In the genomic region with DNA sequence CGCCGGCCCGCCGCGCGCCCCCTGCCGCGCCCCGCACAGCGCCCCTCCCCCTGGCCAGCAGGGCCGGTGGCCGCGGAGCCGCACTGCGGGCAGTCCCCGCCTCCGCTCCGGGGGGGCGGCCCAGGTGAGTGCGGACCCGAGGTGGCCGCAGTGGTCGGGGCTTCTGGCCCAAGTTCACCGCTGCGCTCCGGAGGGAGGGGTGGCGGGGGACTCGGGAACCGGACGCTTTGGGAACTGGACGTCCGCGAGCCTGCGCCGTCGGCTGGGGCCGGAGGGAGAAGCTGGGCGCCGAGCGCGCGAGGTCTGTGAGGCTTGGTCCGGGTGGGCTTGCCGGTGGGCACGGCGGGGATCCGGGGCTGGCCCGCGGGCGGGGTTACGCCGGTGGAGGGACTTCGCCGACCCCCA, we compare ENCODE assay signal across 1 cellular context.
TF ChIP-seq lines count a peak whose summit lies in the region.

No MANE protein-coding gene starts in this region.

TF ChIP-seq in HEK293, 187 proteins besides CTCF, POLR2A, EP300 and RAD21 (continued from another document):
- TF ChIP-seq, protein P1, sequence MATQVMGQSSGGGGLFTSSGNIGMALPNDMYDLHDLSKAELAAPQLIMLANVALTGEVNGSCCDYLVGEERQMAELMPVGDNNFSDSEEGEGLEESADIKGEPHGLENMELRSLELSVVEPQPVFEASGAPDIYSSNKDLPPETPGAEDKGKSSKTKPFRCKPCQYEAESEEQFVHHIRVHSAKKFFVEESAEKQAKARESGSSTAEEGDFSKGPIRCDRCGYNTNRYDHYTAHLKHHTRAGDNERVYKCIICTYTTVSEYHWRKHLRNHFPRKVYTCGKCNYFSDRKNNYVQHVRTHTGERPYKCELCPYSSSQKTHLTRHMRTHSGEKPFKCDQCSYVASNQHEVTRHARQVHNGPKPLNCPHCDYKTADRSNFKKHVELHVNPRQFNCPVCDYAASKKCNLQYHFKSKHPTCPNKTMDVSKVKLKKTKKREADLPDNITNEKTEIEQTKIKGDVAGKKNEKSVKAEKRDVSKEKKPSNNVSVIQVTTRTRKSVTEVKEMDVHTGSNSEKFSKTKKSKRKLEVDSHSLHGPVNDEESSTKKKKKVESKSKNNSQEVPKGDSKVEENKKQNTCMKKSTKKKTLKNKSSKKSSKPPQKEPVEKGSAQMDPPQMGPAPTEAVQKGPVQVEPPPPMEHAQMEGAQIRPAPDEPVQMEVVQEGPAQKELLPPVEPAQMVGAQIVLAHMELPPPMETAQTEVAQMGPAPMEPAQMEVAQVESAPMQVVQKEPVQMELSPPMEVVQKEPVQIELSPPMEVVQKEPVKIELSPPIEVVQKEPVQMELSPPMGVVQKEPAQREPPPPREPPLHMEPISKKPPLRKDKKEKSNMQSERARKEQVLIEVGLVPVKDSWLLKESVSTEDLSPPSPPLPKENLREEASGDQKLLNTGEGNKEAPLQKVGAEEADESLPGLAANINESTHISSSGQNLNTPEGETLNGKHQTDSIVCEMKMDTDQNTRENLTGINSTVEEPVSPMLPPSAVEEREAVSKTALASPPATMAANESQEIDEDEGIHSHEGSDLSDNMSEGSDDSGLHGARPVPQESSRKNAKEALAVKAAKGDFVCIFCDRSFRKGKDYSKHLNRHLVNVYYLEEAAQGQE (tag by site-specific recombination; IDR thresholded peaks at IDR 0.05): no peak
- TF ChIP-seq ZFP37 (tag by site-specific recombination; IDR thresholded peaks at IDR 0.05) (peak; percentile 46; the same call in 1 of the 2 replicates), ZNF211 (tag by site-specific recombination; IDR thresholded peaks at IDR 0.05; ENCODE audit: low read depth) (no peak), BCL11A (tag by site-specific recombination; IDR thresholded peaks at IDR 0.05; ENCODE audit: low read depth) (no peak), ZNF510 (tag by site-specific recombination; IDR thresholded peaks at IDR 0.05; ENCODE audit: insufficient replicate concordance) (no peak), ZNF76 (tag by site-specific recombination; IDR thresholded peaks at IDR 0.05; ENCODE audit: borderline replicate concordance, low read depth) (no peak), PRDM1 (tag by site-specific recombination; IDR thresholded peaks at IDR 0.05) (no peak), REPIN1 (tag by site-specific recombination; IDR thresholded peaks at IDR 0.05; ENCODE audit: low read depth) (no peak), RBAK (tag by site-specific recombination; IDR thresholded peaks at IDR 0.05) (no peak), ZNF747 (tag by site-specific recombination; IDR thresholded peaks at IDR 0.05) (no peak), ZNF341 (tag by site-specific recombination; IDR thresholded peaks at IDR 0.05; ENCODE audit: low read depth) (peak; percentile 21; the same call in 1 of the 2 replicates), ZSCAN23 (tag by site-specific recombination; IDR thresholded peaks at IDR 0.05) (no peak)
- TF ChIP-seq, protein P2, sequence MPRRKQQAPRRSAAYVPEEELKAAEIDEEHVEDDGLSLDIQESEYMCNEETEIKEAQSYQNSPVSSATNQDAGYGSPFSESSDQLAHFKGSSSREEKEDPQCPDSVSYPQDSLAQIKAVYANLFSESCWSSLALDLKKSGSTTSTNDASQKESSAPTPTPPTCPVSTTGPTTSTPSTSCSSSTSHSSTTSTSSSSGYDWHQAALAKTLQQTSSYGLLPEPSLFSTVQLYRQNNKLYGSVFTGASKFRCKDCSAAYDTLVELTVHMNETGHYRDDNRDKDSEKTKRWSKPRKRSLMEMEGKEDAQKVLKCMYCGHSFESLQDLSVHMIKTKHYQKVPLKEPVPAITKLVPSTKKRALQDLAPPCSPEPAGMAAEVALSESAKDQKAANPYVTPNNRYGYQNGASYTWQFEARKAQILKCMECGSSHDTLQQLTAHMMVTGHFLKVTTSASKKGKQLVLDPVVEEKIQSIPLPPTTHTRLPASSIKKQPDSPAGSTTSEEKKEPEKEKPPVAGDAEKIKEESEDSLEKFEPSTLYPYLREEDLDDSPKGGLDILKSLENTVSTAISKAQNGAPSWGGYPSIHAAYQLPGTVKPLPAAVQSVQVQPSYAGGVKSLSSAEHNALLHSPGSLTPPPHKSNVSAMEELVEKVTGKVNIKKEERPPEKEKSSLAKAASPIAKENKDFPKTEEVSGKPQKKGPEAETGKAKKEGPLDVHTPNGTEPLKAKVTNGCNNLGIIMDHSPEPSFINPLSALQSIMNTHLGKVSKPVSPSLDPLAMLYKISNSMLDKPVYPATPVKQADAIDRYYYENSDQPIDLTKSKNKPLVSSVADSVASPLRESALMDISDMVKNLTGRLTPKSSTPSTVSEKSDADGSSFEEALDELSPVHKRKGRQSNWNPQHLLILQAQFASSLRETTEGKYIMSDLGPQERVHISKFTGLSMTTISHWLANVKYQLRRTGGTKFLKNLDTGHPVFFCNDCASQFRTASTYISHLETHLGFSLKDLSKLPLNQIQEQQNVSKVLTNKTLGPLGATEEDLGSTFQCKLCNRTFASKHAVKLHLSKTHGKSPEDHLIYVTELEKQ (tag by site-specific recombination; IDR thresholded peaks at IDR 0.05; ENCODE audit: borderline replicate concordance): no peak
- TF ChIP-seq, protein P3, sequence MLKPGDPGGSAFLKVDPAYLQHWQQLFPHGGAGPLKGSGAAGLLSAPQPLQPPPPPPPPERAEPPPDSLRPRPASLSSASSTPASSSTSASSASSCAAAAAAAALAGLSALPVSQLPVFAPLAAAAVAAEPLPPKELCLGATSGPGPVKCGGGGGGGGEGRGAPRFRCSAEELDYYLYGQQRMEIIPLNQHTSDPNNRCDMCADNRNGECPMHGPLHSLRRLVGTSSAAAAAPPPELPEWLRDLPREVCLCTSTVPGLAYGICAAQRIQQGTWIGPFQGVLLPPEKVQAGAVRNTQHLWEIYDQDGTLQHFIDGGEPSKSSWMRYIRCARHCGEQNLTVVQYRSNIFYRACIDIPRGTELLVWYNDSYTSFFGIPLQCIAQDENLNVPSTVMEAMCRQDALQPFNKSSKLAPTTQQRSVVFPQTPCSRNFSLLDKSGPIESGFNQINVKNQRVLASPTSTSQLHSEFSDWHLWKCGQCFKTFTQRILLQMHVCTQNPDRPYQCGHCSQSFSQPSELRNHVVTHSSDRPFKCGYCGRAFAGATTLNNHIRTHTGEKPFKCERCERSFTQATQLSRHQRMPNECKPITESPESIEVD (tag by site-specific recombination; IDR thresholded peaks at IDR 0.05): no peak
- TF ChIP-seq, protein P4, sequence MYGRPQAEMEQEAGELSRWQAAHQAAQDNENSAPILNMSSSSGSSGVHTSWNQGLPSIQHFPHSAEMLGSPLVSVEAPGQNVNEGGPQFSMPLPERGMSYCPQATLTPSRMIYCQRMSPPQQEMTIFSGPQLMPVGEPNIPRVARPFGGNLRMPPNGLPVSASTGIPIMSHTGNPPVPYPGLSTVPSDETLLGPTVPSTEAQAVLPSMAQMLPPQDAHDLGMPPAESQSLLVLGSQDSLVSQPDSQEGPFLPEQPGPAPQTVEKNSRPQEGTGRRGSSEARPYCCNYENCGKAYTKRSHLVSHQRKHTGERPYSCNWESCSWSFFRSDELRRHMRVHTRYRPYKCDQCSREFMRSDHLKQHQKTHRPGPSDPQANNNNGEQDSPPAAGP (tag by site-specific recombination; IDR thresholded peaks at IDR 0.05): 0 out of 2 replicates have a peak, but pooled peaks have one; percentile 14
